ENCODE assay signal across 8 cellular contexts in genomic region chr2:74843371-74844298, GRCh38. TPM values are rescaled to one million over a fixed set of nuclear protein-coding genes. Genes with fewer than 3 reads are reported as not detected.
DNase-seq lines count a peak whose midpoint lies in the region; ATAC-seq and TF ChIP-seq lines count a peak whose summit lies in the region.

No MANE protein-coding gene starts in this region.

- TF ChIP-seq CTCF in omental fat pad (IDR thresholded peaks at IDR 0.05), result no peak

- peak; percentile 28 for DNase-seq in stimulated activated CD4-positive, alpha-beta T cell treated with anti-CD3 and anti-CD28 coated beads, Interleukin-1b, Interleukin-23, amount 100 ng/mL, for 48 hours
- DNase-seq in stimulated activated CD4-positive, alpha-beta T cell treated with anti-CD3 and anti-CD28 coated beads, Interleukin-12 subunit alpha, Interleukin-12 subunit beta, amount 100 ng/mL, for 4 hours, result no peak
- peak; percentile 92 for DNase-seq in RPMI7951 (ENCODE audit: low read depth)
- DNase-seq in dedifferentiated amniotic fluid mesenchymal stem cell (ENCODE audit: extremely low spot score), result peak; percentile 66
- no peak for DNase-seq in omental fat pad (ENCODE audit: low spot score)
- DNase-seq in superior temporal gyrus (ENCODE audit: extremely low spot score), result no peak
- DNase-seq in SKM-1 treated with dmso at 0.1 percent for 144 hours (lab: John Stamatoyannopoulos, UW; ENCODE audit: unreplicated experiment), result no peak

- peak; percentile 80 for ATAC-seq in HG02970 (IDR thresholded peaks at IDR 0.05; ENCODE audit: low FRiP score, unreplicated experiment)
- peak; percentile 56 for ATAC-seq in omental fat pad (ENCODE audit: low FRiP score)

RNA-seq across cellular contexts. Expression of gene HK2, which starts 9.7 kb away (rescaled TPM):
- 13.0 and 16.5 TPM in 2 replicates for total RNA-seq in RPMI7951 (2014; rRNA removed; shearing (Covaris generic))
- 10 to 100 TPM; 31.3 to 79.9 (median 43.8) TPM for total RNA-seq in omental fat pad

Comparison
In these comparisons a context has a peak if more than half of its experiments do, and no peak if none do; other contexts are left out.
1. DNase-seq: peak in stimulated activated CD4-positive, alpha-beta T cell treated with anti-CD3 and anti-CD28 coated beads, Interleukin-1b, Interleukin-23, amount 100 ng/mL, for 48 hours (single experiment), RPMI7951 (single experiment) and dedifferentiated amniotic fluid mesenchymal stem cell (single experiment); none in stimulated activated CD4-positive, alpha-beta T cell treated with anti-CD3 and anti-CD28 coated beads, Interleukin-12 subunit alpha, Interleukin-12 subunit beta, amount 100 ng/mL, for 4 hours (single experiment), omental fat pad (single experiment), superior temporal gyrus (single experiment) and SKM-1 treated with dmso at 0.1 percent for 144 hours (single experiment).